9 cellular contexts compared by ENCODE assay signal in genomic region chr14:71711619-71712018, GRCh38.
DNase-seq lines count a peak whose midpoint lies in the region; ATAC-seq and TF ChIP-seq lines count a peak whose summit lies in the region.
"Had no signal": no experiment of that assay in that cellular context is flagged by ENCODE, and none has a peak within 500 bp of the region (broad histone marks: within the 10 kb centered on the region; RNA-seq: fewer than 3 reads in every experiment).

No MANE protein-coding gene starts in this region.

- POLR2A ChIA-PET in AG04449 (lab: Yijun Ruan, JAX) = interaction anchor here (0.8 to 1.3 kb wide), 5 partner anchors 9 to 569 kb away, joined by 3 to 4 read pairs (median 3); no protein-coding TSS in a partner anchor

- H3K9me3 ChIP-seq in HAP-1 (no peaks in the 10 kb centered on the region), left lung (no peaks in the 10 kb centered on the region)

- peak overlapping the region in 1 of 2 donors; percentile 28 for H3K27ac ChIP-seq in left lung

- peak; percentile 67 for ATAC-seq in left lung

- H3K27me3 ChIP-seq in HAP-1 (ENCODE audit: low read depth) (no peaks in the 10 kb centered on the region), left lung (no peaks in the 10 kb centered on the region)

- DNase-seq in AG04449 (ENCODE audit: low read depth, low spot score) (peak; percentile 96), HAP-1 (ENCODE audit: low spot score in 2 of 2) (peak; percentile 80 to 99), brain pericyte (ENCODE audit: low read depth, low spot score) (peak; percentile 50), left lung (no peak), NCI-H748 treated with DMSO at 0.1 percent for 48 hours (lab: John Stamatoyannopoulos, UW) (no peak), NOMO-1 treated with DMSO at 0.1 percent for 48 hours (lab: John Stamatoyannopoulos, UW; ENCODE audit: unreplicated experiment) (no peak), NCI-H1417 (lab: John Stamatoyannopoulos, UW) (no peak), NCI-H2081 (lab: John Stamatoyannopoulos, UW) (no peak)
- DNase-seq: activated T-cell treated with anti-CD3 and anti-CD28 coated beads, Interleukin-2, amount 50 U/mL, for 48 hours had no signal

- H3K36me3 ChIP-seq in HAP-1 (replicated peaks) (no peaks in the 10 kb centered on the region), left lung (peaks cover 0 to 24% of the 10 kb centered on the region in 2 donors)

- H3K4me1 ChIP-seq in HAP-1 = peaks cover 49% of the 10 kb centered on the region
- no peaks in the 10 kb centered on the region for H3K4me1 ChIP-seq in left lung

- H3K4me3 ChIP-seq in AG04449 (ENCODE audit: low read depth, low read length) (no peak overlapping the region), HAP-1 (no peak overlapping the region), left lung (no peak overlapping the region)

- CTCF ChIA-PET in AG04449 (lab: Yijun Ruan, JAX) = interaction anchor here (0.8 to 3.9 kb wide), 5 partner anchors 9 to 608 kb away, joined by 3 to 14 read pairs (median 3); no protein-coding TSS in a partner anchor

- intact Hi-C loops in left lung (cut with DNase I) = no loop called here

- TF ChIP-seq CTCF in AG04449 (IDR thresholded peaks at IDR 0.05; ENCODE audit: insufficient read depth, low read length, missing control alignments) (no peak), left lung (IDR thresholded peaks at IDR 0.05) (no peak)

- in situ Hi-C loops in HAP-1 (cut with MboI; ENCODE audit: low sequenced_read_pairs) = no loop called here

Comparison
In these comparisons a context has a peak if more than half of its experiments do, and no peak if none do; other contexts are left out.
1. DNase-seq: peak in AG04449 (single experiment), HAP-1 (2 of 2) and brain pericyte (single experiment); none in left lung (0 of 2), NCI-H748 treated with DMSO at 0.1 percent for 48 hours (single experiment), NOMO-1 treated with DMSO at 0.1 percent for 48 hours (single experiment), NCI-H1417 (0 of 3) and NCI-H2081 (0 of 2).